ENCODE assay signal across 8 cellular contexts in genomic region chr21:22889445-22889844, GRCh38.
"Had no signal": no experiment of that assay in that cellular context is flagged by ENCODE, and none has a peak within 500 bp of the region (broad histone marks: within the 10 kb centered on the region; RNA-seq: fewer than 3 reads in every experiment).

No MANE protein-coding gene starts in this region.

- DNase-seq: GM23248, GOT3, H7, HFFc6, IMR-90 had no signal

- ATAC-seq: HCT116 had no signal

- FAIRE-seq: HTR-8/SVneo had no signal

- H3K4me3 ChIP-seq: GM23248, HAP-1 had no signal

- H3K36me3 ChIP-seq: HAP-1 had no signal
